ENCODE assay signal across 38 cellular contexts in genomic region chr22:43844560-43845545, GRCh38. TPM values are rescaled to one million over a fixed set of nuclear protein-coding genes. Genes with fewer than 3 reads are reported as not detected.
"Had no signal": no experiment of that assay in that cellular context is flagged by ENCODE, and none has a peak within 500 bp of the region (broad histone marks: within the 10 kb centered on the region; RNA-seq: fewer than 3 reads in every experiment).

No MANE protein-coding gene starts in this region.

- H3K4me2 ChIP-seq: SK-N-SH had no signal

- H3K36me3 Mint-ChIP-seq: activated CD8-positive, alpha-beta memory T cell treated with anti-CD3 and anti-CD28 coated beads, Interleukin-2, amount 10 ng/mL, durations not matched to agents 7 days and 5 days; activated naive CD8-positive, alpha-beta T cell treated with anti-CD3 and anti-CD28 coated beads, Interleukin-2, amount 10 ng/mL, durations not matched to agents 7 days and 5 days had no signal

- H3K4me1 Mint-ChIP-seq: activated CD4-positive, alpha-beta memory T cell treated with anti-CD3 and anti-CD28 coated beads, Interleukin-2, amount 10 ng/mL, durations not matched to agents 7 days and 5 days; activated CD8-positive, alpha-beta memory T cell treated with anti-CD3 and anti-CD28 coated beads, Interleukin-2, amount 10 ng/mL, durations not matched to agents 7 days and 5 days; activated naive CD8-positive, alpha-beta T cell treated with anti-CD3 and anti-CD28 coated beads, Interleukin-2, amount 10 ng/mL, durations not matched to agents 7 days and 5 days; activated T-helper 17 cell treated with anti-CD3 and anti-CD28 coated beads, Interleukin-2, amount 50 U/mL, for 72 hours had no signal

- ATAC-seq: activated CD4-positive, CD25-positive, alpha-beta regulatory T cell treated with anti-CD3 and anti-CD28 coated beads, Interleukin-2, amount 50 U/mL, for 24 hours; activated CD8-positive, alpha-beta memory T cell treated with anti-CD3 and anti-CD28 coated beads, Interleukin-2, amount 10 ng/mL, durations not matched to agents 7 days and 5 days; activated T-cell treated with anti-CD3 and anti-CD28 coated beads, Interleukin-2, amount 50 U/mL, for 72 hours; activated T-helper 17 cell treated with anti-CD3 and anti-CD28 coated beads, Interleukin-2, amount 50 U/mL, for 72 hours; body of pancreas; PC-3 had no signal

- H3K36me3 ChIP-seq: breast epithelium, Peyer's patch, SJSA1 had no signal

- H3K27me3 Mint-ChIP-seq: activated CD4-positive, alpha-beta memory T cell treated with anti-CD3 and anti-CD28 coated beads, Interleukin-2, amount 10 ng/mL, durations not matched to agents 7 days and 5 days; activated CD8-positive, alpha-beta memory T cell treated with anti-CD3 and anti-CD28 coated beads, Interleukin-2, amount 10 ng/mL, durations not matched to agents 7 days and 5 days; activated naive CD8-positive, alpha-beta T cell treated with anti-CD3 and anti-CD28 coated beads, Interleukin-2, amount 10 ng/mL, durations not matched to agents 7 days and 5 days had no signal

- DNase-seq: activated CD4-positive, alpha-beta memory T cell treated with anti-CD3 and anti-CD28 coated beads, Interleukin-2, amount 10 ng/mL, durations not matched to agents 7 days and 5 days; activated CD4-positive, alpha-beta T cell treated with anti-CD3 and anti-CD28 coated beads for 4 hours; activated CD8-positive, alpha-beta memory T cell treated with anti-CD3 and anti-CD28 coated beads for 24 hours; activated CD8-positive, alpha-beta memory T cell treated with anti-CD3 and anti-CD28 coated beads, Interleukin-2, amount 10 ng/mL, durations not matched to agents 7 days and 5 days; activated CD8-positive, alpha-beta memory T cell treated with anti-CD3 and anti-CD28 coated beads, Interleukin-2, amount 50 U/mL, for 48 hours; activated effector memory CD4-positive, alpha-beta T cell treated with anti-CD3 and anti-CD28 coated beads, Interleukin-2, amount 50 U/mL, for 16 hours; activated naive CD4-positive, alpha-beta T cell; activated naive CD4-positive, alpha-beta T cell treated with anti-CD3 and anti-CD28 coated beads, Interleukin-2, amount 50 U/mL, for 16 hours; activated naive CD8-positive, alpha-beta T cell treated with anti-CD3 and anti-CD28 coated beads, Interleukin-2, amount 10 ng/mL, durations not matched to agents 7 days and 5 days; activated T-cell treated with anti-CD3 and anti-CD28 coated beads, Interleukin-2, amount 50 U/mL, for 1 hour; activated T-cell treated with anti-CD3 and anti-CD28 coated beads, Interleukin-2, amount 50 U/mL, for 72 hours; body of pancreas; NCI-H1092 treated with DMSO at 0.1 percent for 48 hours; NCI-H1417; NCI-H146; NCI-H187; NCI-H2029 treated with DMSO at 0.1 percent for 48 hours; NCI-H2107; NCI-H2171; NCI-H510A; NCI-H526; NCI-H748 treated with DMSO at 0.1 percent for 48 hours; NK-92 treated with Interleukin-12 subunit alpha and Interleukin-12 subunit beta, amount 100 ng/mL, for 24 hours; PC-3; RPMI8226; SHP77 treated with DMSO at 0.1 percent for 48 hours had no signal

- H3K9me3 ChIP-seq: body of pancreas, breast epithelium, Peyer's patch, SJSA1, SK-N-SH had no signal

- H3K27ac ChIP-seq: body of pancreas, breast epithelium, Peyer's patch, SJSA1 had no signal

- H3K27me3 ChIP-seq: body of pancreas, Peyer's patch had no signal

- H3K27ac Mint-ChIP-seq: activated CD4-positive, alpha-beta memory T cell treated with anti-CD3 and anti-CD28 coated beads, Interleukin-2, amount 10 ng/mL, durations not matched to agents 7 days and 5 days; activated CD8-positive, alpha-beta memory T cell treated with anti-CD3 and anti-CD28 coated beads, Interleukin-2, amount 10 ng/mL, durations not matched to agents 7 days and 5 days; activated naive CD8-positive, alpha-beta T cell treated with anti-CD3 and anti-CD28 coated beads, Interleukin-2, amount 10 ng/mL, durations not matched to agents 7 days and 5 days; activated T-cell treated with anti-CD3 and anti-CD28 coated beads, Interleukin-2, amount 50 U/mL, for 72 hours; activated T-helper 17 cell treated with anti-CD3 and anti-CD28 coated beads, Interleukin-2, amount 50 U/mL, for 72 hours; T-helper 1 cell treated with Interleukin-12 subunit alpha and Interleukin-12 subunit beta and Interleukin-4 antibody, amounts not matched to agents 30 μg/mL and 1 μg/mL, for 36 hours; T-helper 2 cell treated with Interferon-gamma antibody and Interleukin-4, amounts not matched to agents 5 μg/mL and 100 μg/mL, for 36 hours had no signal

- H3K9ac ChIP-seq: SK-N-SH had no signal

- H3K4me3 ChIP-seq: body of pancreas, breast epithelium, Peyer's patch, SJSA1 had no signal

- H3K4me3 Mint-ChIP-seq: activated CD4-positive, alpha-beta memory T cell treated with anti-CD3 and anti-CD28 coated beads, Interleukin-2, amount 10 ng/mL, durations not matched to agents 7 days and 5 days; activated CD8-positive, alpha-beta memory T cell treated with anti-CD3 and anti-CD28 coated beads, Interleukin-2, amount 10 ng/mL, durations not matched to agents 7 days and 5 days; activated naive CD8-positive, alpha-beta T cell treated with anti-CD3 and anti-CD28 coated beads, Interleukin-2, amount 10 ng/mL, durations not matched to agents 7 days and 5 days; activated T-cell treated with anti-CD3 and anti-CD28 coated beads, Interleukin-2, amount 50 U/mL, for 72 hours; activated T-helper 17 cell treated with anti-CD3 and anti-CD28 coated beads, Interleukin-2, amount 50 U/mL, for 72 hours; T-helper 1 cell treated with Interleukin-12 subunit alpha and Interleukin-12 subunit beta and Interleukin-4 antibody, amounts not matched to agents 30 μg/mL and 1 μg/mL, for 36 hours; T-helper 2 cell treated with Interferon-gamma antibody and Interleukin-4, amounts not matched to agents 5 μg/mL and 100 μg/mL, for 36 hours had no signal

- H3K4me1 ChIP-seq: breast epithelium, Peyer's patch, SJSA1 had no signal

- H3K9me3 Mint-ChIP-seq: activated CD4-positive, alpha-beta memory T cell treated with anti-CD3 and anti-CD28 coated beads, Interleukin-2, amount 10 ng/mL, durations not matched to agents 7 days and 5 days; activated naive CD8-positive, alpha-beta T cell treated with anti-CD3 and anti-CD28 coated beads, Interleukin-2, amount 10 ng/mL, durations not matched to agents 7 days and 5 days; activated T-cell treated with anti-CD3 and anti-CD28 coated beads, Interleukin-2, amount 50 U/mL, for 72 hours; activated T-helper 17 cell treated with anti-CD3 and anti-CD28 coated beads, Interleukin-2, amount 50 U/mL, for 72 hours; T-helper 1 cell treated with Interleukin-12 subunit alpha and Interleukin-12 subunit beta and Interleukin-4 antibody, amounts not matched to agents 30 μg/mL and 1 μg/mL, for 36 hours; T-helper 2 cell treated with Interferon-gamma antibody and Interleukin-4, amounts not matched to agents 5 μg/mL and 100 μg/mL, for 36 hours had no signal

RNA-seq across cellular contexts. Expression of gene SULT4A1, which starts 17.5 kb away (rescaled TPM):
- total RNA-seq: activated CD4-positive, alpha-beta memory T cell treated with anti-CD3 and anti-CD28 coated beads, Interleukin-2, amount 10 ng/mL, durations not matched to agents 7 days and 5 days; activated CD8-positive, alpha-beta memory T cell treated with anti-CD3 and anti-CD28 coated beads, Interleukin-2, amount 10 ng/mL, durations not matched to agents 7 days and 5 days; activated naive CD8-positive, alpha-beta T cell treated with anti-CD3 and anti-CD28 coated beads, Interleukin-2, amount 10 ng/mL, durations not matched to agents 7 days and 5 days; activated T-cell treated with anti-CD3 and anti-CD28 coated beads, Interleukin-2, amount 50 U/mL, for 72 hours; M059J; PC-3; SJSA1 had no signal

RNA-seq across cellular contexts. Expression of gene PNPLA5, which starts 47.0 kb away (rescaled TPM):
- total RNA-seq: activated CD4-positive, alpha-beta memory T cell treated with anti-CD3 and anti-CD28 coated beads, Interleukin-2, amount 10 ng/mL, durations not matched to agents 7 days and 5 days; activated CD8-positive, alpha-beta memory T cell treated with anti-CD3 and anti-CD28 coated beads, Interleukin-2, amount 10 ng/mL, durations not matched to agents 7 days and 5 days; activated naive CD8-positive, alpha-beta T cell treated with anti-CD3 and anti-CD28 coated beads, Interleukin-2, amount 10 ng/mL, durations not matched to agents 7 days and 5 days; activated T-cell treated with anti-CD3 and anti-CD28 coated beads, Interleukin-2, amount 50 U/mL, for 72 hours; activated T-helper 17 cell treated with anti-CD3 and anti-CD28 coated beads, Interleukin-2, amount 50 U/mL, for 72 hours; astrocyte; body of pancreas; breast epithelium; cardiac septum; PC-3; Peyer's patch; SJSA1 had no signal
- polyA plus RNA-seq: adipose tissue, SK-N-SH had no signal
